In the genomic region with DNA sequence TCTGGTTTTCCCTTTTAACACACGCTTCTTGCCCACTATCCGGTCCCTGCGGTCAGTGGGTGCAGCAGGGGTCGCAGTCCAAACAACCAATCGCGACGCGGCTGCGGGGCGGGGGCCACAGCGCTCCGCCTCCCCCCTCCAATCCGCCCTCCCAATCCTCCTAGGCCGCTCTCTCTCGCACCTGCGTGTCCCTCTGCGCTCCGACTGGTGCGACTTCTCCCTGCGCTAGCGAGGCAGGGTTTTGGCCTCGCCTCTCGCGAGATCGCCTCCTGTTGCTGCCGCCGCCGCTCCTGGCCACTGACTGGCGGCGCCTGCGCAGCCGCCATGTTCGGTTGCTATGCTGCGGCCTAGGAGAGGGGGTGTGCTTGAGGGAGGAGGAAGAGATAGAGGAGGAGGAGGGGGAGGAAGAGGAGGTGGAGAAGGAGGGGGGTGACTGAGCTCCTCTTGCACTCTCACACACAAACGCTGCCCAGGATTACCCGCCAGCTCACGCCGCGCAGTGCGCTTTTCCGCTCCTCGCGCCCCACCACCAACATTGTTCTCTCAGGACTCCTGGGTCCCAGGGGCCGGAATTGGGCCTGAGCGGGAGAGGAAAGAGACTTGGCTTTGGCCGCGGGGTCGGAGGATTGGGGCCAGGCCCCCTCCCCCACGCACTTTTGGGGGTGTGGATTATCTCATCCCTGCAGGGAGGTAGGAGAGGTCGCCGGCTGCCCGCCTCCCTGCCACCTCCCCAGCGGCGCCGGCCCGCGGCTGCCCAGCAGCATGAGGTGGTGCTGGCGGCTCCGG, we compare ENCODE assay signal across 1 cellular context.
TF ChIP-seq lines count a peak whose summit lies in the region.

A gene with protein sequence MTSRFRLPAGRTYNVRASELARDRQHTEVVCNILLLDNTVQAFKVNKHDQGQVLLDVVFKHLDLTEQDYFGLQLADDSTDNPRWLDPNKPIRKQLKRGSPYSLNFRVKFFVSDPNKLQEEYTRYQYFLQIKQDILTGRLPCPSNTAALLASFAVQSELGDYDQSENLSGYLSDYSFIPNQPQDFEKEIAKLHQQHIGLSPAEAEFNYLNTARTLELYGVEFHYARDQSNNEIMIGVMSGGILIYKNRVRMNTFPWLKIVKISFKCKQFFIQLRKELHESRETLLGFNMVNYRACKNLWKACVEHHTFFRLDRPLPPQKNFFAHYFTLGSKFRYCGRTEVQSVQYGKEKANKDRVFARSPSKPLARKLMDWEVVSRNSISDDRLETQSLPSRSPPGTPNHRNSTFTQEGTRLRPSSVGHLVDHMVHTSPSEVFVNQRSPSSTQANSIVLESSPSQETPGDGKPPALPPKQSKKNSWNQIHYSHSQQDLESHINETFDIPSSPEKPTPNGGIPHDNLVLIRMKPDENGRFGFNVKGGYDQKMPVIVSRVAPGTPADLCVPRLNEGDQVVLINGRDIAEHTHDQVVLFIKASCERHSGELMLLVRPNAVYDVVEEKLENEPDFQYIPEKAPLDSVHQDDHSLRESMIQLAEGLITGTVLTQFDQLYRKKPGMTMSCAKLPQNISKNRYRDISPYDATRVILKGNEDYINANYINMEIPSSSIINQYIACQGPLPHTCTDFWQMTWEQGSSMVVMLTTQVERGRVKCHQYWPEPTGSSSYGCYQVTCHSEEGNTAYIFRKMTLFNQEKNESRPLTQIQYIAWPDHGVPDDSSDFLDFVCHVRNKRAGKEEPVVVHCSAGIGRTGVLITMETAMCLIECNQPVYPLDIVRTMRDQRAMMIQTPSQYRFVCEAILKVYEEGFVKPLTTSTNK (plus strand): TSS at position 472 of the 786 bp plus-strand sequence. CDS start 49,932 bp downstream, outside the sequence.

TF ChIP-seq in HepG2, 621 proteins besides CTCF, POLR2A, EP300 and RAD21 (continued from another document and continues in another):
- TF ChIP-seq, protein P1, sequence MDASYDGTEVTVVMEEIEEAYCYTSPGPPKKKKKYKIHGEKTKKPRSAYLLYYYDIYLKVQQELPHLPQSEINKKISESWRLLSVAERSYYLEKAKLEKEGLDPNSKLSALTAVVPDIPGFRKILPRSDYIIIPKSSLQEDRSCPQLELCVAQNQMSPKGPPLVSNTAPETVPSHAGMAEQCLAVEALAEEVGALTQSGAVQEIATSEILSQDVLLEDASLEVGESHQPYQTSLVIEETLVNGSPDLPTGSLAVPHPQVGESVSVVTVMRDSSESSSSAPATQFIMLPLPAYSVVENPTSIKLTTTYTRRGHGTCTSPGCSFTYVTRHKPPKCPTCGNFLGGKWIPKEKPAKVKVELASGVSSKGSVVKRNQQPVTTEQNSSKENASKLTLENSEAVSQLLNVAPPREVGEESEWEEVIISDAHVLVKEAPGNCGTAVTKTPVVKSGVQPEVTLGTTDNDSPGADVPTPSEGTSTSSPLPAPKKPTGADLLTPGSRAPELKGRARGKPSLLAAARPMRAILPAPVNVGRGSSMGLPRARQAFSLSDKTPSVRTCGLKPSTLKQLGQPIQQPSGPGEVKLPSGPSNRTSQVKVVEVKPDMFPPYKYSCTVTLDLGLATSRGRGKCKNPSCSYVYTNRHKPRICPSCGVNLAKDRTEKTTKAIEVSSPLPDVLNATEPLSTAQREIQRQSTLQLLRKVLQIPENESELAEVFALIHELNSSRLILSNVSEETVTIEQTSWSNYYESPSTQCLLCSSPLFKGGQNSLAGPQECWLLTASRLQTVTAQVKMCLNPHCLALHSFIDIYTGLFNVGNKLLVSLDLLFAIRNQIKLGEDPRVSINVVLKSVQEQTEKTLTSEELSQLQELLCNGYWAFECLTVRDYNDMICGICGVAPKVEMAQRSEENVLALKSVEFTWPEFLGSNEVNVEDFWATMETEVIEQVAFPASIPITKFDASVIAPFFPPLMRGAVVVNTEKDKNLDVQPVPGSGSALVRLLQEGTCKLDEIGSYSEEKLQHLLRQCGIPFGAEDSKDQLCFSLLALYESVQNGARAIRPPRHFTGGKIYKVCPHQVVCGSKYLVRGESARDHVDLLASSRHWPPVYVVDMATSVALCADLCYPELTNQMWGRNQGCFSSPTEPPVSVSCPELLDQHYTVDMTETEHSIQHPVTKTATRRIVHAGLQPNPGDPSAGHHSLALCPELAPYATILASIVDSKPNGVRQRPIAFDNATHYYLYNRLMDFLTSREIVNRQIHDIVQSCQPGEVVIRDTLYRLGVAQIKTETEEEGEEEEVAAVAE (CRISPR knock-in tag; IDR thresholded peaks at IDR 0.05; ENCODE audit: borderline replicate concordance), result peak; percentile 96
- no peak for TF ChIP-seq STAT5B (CRISPR knock-in tag; IDR thresholded peaks at IDR 0.05)
- TF ChIP-seq ZNF713 (CRISPR knock-in tag; IDR thresholded peaks at IDR 0.05), result 0 out of 2 replicates have a peak, but pooled peaks have one; percentile 7
- TF ChIP-seq, protein P2, sequence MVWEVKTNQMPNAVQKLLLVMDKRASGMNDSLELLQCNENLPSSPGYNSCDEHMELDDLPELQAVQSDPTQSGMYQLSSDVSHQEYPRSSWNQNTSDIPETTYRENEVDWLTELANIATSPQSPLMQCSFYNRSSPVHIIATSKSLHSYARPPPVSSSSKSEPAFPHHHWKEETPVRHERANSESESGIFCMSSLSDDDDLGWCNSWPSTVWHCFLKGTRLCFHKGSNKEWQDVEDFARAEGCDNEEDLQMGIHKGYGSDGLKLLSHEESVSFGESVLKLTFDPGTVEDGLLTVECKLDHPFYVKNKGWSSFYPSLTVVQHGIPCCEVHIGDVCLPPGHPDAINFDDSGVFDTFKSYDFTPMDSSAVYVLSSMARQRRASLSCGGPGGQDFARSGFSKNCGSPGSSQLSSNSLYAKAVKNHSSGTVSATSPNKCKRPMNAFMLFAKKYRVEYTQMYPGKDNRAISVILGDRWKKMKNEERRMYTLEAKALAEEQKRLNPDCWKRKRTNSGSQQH (CRISPR knock-in tag; IDR thresholded peaks at IDR 0.05; ENCODE audit: low read depth), result peak; percentile 53; the same call in 1 of the 2 replicates
- no peak for TF ChIP-seq ZNF296 (CRISPR knock-in tag; conservative IDR thresholded peaks at IDR 0.05)
- peak; percentile 56; the same call in 1 of the 2 replicates for TF ChIP-seq ZNF841 (CRISPR knock-in tag; IDR thresholded peaks at IDR 0.05; ENCODE audit: borderline replicate concordance)
- peak; percentile 94 for TF ChIP-seq ERF (CRISPR knock-in tag; IDR thresholded peaks at IDR 0.05)
- peak; percentile 77; the same call in 1 of the 2 replicates for TF ChIP-seq MIXL1 (CRISPR knock-in tag; IDR thresholded peaks at IDR 0.05)
- no peak; the same call in 1 of the 2 replicates for TF ChIP-seq GATA4 (IDR thresholded peaks at IDR 0.05; ENCODE audit: borderline replicate concordance, low read depth)
- TF ChIP-seq, protein P3, sequence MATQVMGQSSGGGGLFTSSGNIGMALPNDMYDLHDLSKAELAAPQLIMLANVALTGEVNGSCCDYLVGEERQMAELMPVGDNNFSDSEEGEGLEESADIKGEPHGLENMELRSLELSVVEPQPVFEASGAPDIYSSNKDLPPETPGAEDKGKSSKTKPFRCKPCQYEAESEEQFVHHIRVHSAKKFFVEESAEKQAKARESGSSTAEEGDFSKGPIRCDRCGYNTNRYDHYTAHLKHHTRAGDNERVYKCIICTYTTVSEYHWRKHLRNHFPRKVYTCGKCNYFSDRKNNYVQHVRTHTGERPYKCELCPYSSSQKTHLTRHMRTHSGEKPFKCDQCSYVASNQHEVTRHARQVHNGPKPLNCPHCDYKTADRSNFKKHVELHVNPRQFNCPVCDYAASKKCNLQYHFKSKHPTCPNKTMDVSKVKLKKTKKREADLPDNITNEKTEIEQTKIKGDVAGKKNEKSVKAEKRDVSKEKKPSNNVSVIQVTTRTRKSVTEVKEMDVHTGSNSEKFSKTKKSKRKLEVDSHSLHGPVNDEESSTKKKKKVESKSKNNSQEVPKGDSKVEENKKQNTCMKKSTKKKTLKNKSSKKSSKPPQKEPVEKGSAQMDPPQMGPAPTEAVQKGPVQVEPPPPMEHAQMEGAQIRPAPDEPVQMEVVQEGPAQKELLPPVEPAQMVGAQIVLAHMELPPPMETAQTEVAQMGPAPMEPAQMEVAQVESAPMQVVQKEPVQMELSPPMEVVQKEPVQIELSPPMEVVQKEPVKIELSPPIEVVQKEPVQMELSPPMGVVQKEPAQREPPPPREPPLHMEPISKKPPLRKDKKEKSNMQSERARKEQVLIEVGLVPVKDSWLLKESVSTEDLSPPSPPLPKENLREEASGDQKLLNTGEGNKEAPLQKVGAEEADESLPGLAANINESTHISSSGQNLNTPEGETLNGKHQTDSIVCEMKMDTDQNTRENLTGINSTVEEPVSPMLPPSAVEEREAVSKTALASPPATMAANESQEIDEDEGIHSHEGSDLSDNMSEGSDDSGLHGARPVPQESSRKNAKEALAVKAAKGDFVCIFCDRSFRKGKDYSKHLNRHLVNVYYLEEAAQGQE (IDR thresholded peaks at IDR 0.05; ENCODE audit: borderline replicate concordance in 1 of 2, low read depth in 1 of 2, low read length in 2 of 2), result no peak; a peak in 1 of 4 replicates
- TF ChIP-seq ZNF569 (CRISPR knock-in tag; IDR thresholded peaks at IDR 0.05; ENCODE audit: borderline replicate concordance), result 0 out of 2 replicates have a peak, but pooled peaks have one; percentile 16
- TF ChIP-seq ZNF776 (CRISPR knock-in tag; IDR thresholded peaks at IDR 0.05), result peak; percentile 86
- no peak for TF ChIP-seq ATM (IDR thresholded peaks at IDR 0.05; ENCODE audit: borderline replicate concordance)
- TF ChIP-seq SIN3A (IDR thresholded peaks at IDR 0.05; ENCODE audit: borderline replicate concordance, low read depth, low read length), result peak; percentile 73; the same call in 1 of the 2 replicates
- TF ChIP-seq NCOR1 (IDR thresholded peaks at IDR 0.05; ENCODE audit: borderline replicate concordance, low read length), result peak; percentile 34; the same call in 1 of the 2 replicates
- TF ChIP-seq, protein P4, sequence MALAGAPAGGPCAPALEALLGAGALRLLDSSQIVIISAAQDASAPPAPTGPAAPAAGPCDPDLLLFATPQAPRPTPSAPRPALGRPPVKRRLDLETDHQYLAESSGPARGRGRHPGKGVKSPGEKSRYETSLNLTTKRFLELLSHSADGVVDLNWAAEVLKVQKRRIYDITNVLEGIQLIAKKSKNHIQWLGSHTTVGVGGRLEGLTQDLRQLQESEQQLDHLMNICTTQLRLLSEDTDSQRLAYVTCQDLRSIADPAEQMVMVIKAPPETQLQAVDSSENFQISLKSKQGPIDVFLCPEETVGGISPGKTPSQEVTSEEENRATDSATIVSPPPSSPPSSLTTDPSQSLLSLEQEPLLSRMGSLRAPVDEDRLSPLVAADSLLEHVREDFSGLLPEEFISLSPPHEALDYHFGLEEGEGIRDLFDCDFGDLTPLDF (CRISPR knock-in tag; IDR thresholded peaks at IDR 0.05), result peak; percentile 60; the same call in 1 of the 2 replicates
- no peak for TF ChIP-seq ZFP36L1 (CRISPR knock-in tag; IDR thresholded peaks at IDR 0.05)
- peak; percentile 44 for TF ChIP-seq TOPORS (CRISPR knock-in tag; IDR thresholded peaks at IDR 0.05)
- peak; percentile 68 for TF ChIP-seq ISL2 (CRISPR knock-in tag; IDR thresholded peaks at IDR 0.05)
- TF ChIP-seq FOXC1 (CRISPR knock-in tag; IDR thresholded peaks at IDR 0.05; ENCODE audit: borderline replicate concordance), result peak; percentile 96
- TF ChIP-seq ZFAT (CRISPR knock-in tag; conservative IDR thresholded peaks at IDR 0.05), result no peak
- TF ChIP-seq EZH2 (conservative IDR thresholded peaks at IDR 0.05; ENCODE audit: low read depth, low read length), result no peak
- no peak for TF ChIP-seq ATRX (CRISPR knock-in tag; IDR thresholded peaks at IDR 0.05; ENCODE audit: borderline replicate concordance)
- TF ChIP-seq, protein P5, sequence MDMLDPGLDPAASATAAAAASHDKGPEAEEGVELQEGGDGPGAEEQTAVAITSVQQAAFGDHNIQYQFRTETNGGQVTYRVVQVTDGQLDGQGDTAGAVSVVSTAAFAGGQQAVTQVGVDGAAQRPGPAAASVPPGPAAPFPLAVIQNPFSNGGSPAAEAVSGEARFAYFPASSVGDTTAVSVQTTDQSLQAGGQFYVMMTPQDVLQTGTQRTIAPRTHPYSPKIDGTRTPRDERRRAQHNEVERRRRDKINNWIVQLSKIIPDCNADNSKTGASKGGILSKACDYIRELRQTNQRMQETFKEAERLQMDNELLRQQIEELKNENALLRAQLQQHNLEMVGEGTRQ (IDR thresholded peaks at IDR 0.05; ENCODE audit: low read depth, low read length), result no peak
- TF ChIP-seq, protein P5 (CRISPR knock-in tag; IDR thresholded peaks at IDR 0.05; ENCODE audit: borderline replicate concordance), result no peak
- TF ChIP-seq ZNF619 (CRISPR knock-in tag; IDR thresholded peaks at IDR 0.05), result peak; percentile 97
- peak; percentile 78 for TF ChIP-seq ZNF883 (CRISPR knock-in tag; IDR thresholded peaks at IDR 0.05; ENCODE audit: not compliant biosample characterization)
- TF ChIP-seq TEAD2 (CRISPR knock-in tag; IDR thresholded peaks at IDR 0.05), result no peak
- TF ChIP-seq YEATS2 (CRISPR knock-in tag; IDR thresholded peaks at IDR 0.05; ENCODE audit: borderline replicate concordance), result peak; percentile 98
- TF ChIP-seq NONO (IDR thresholded peaks at IDR 0.05), result no peak
- peak; percentile 99 for TF ChIP-seq NONO (CRISPR knock-in tag; conservative IDR thresholded peaks at IDR 0.05)
- TF ChIP-seq ZNF232 (CRISPR knock-in tag; IDR thresholded peaks at IDR 0.05; ENCODE audit: borderline replicate concordance), result no peak; the same call in 1 of the 2 replicates
- TF ChIP-seq PAF1 (CRISPR knock-in tag; IDR thresholded peaks at IDR 0.05), result no peak
- TF ChIP-seq, protein P6, sequence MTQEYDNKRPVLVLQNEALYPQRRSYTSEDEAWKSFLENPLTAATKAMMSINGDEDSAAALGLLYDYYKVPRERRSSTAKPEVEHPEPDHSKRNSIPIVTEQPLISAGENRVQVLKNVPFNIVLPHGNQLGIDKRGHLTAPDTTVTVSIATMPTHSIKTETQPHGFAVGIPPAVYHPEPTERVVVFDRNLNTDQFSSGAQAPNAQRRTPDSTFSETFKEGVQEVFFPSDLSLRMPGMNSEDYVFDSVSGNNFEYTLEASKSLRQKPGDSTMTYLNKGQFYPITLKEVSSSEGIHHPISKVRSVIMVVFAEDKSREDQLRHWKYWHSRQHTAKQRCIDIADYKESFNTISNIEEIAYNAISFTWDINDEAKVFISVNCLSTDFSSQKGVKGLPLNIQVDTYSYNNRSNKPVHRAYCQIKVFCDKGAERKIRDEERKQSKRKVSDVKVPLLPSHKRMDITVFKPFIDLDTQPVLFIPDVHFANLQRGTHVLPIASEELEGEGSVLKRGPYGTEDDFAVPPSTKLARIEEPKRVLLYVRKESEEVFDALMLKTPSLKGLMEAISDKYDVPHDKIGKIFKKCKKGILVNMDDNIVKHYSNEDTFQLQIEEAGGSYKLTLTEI (CRISPR knock-in tag; conservative IDR thresholded peaks at IDR 0.05), result no peak
- TF ChIP-seq, protein P7, sequence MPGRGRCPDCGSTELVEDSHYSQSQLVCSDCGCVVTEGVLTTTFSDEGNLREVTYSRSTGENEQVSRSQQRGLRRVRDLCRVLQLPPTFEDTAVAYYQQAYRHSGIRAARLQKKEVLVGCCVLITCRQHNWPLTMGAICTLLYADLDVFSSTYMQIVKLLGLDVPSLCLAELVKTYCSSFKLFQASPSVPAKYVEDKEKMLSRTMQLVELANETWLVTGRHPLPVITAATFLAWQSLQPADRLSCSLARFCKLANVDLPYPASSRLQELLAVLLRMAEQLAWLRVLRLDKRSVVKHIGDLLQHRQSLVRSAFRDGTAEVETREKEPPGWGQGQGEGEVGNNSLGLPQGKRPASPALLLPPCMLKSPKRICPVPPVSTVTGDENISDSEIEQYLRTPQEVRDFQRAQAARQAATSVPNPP (CRISPR knock-in tag; IDR thresholded peaks at IDR 0.05), result peak; percentile 72; the same call in 1 of the 2 replicates
